ENCODE assay signal across 29 cellular contexts in genomic region chr4:109916003-109916399, GRCh38. TPM values are rescaled to one million over a fixed set of nuclear protein-coding genes. Genes with fewer than 3 reads are reported as not detected.
DNase-seq lines count a peak whose midpoint lies in the region; ATAC-seq and TF ChIP-seq lines count a peak whose summit lies in the region.
"Had no signal": no experiment of that assay in that cellular context is flagged by ENCODE, and none has a peak within 500 bp of the region (broad histone marks: within the 10 kb centered on the region; RNA-seq: fewer than 3 reads in every experiment).

No MANE protein-coding gene starts in this region.

- CTCF ChIA-PET in A673 (lab: Charles Lee), result interaction anchor here (0.6 kb wide), 1 partner anchor 252 kb away, joined by 7 read pairs; no protein-coding TSS in a partner anchor

- TF ChIP-seq POLR2A in Peyer's patch (IDR thresholded peaks at IDR 0.05) (no peak), testis (IDR thresholded peaks at IDR 0.05) (no peak)

- POLR2A ChIA-PET in A673 (lab: Charles Lee; ENCODE audit: low non-redundant PET), result interaction anchor here (0.7 kb wide), 1 partner anchor 1107 kb away, joined by 3 read pairs; no protein-coding TSS in a partner anchor

- H3K9me3 ChIP-seq in A673 (ENCODE audit: low read depth, low read length, poor library complexity, severe bottlenecking) (no peaks in the 10 kb centered on the region), Peyer's patch (no peaks in the 10 kb centered on the region), T-helper 17 cell (ENCODE audit: control insufficient read depth, low read length, poor library complexity, severe bottlenecking) (no peaks in the 10 kb centered on the region), testis (no peaks in the 10 kb centered on the region)
- H3K9me3 ChIP-seq: heart left ventricle, left lung, SJSA1 had no signal

- BruUV-seq in A673 (replicated peaks; lab: Mats Ljungman, UMichigan), result no TSS peak

- H3K27ac Mint-ChIP-seq in T-helper 17 cell, result no peak overlapping the region
- H3K27ac Mint-ChIP-seq: activated CD8-positive, alpha-beta T cell treated with anti-CD3 and anti-CD28 coated beads for 36 hours; CD14-positive monocyte; mesothelial cell of epicardium; stimulated activated memory B cell treated with anti-CD40 and anti-IgM and Interleukin-4, amounts not matched to agents 10 μg/mL and 1 μg/mL and 100 μg/mL, for 72 hours had no signal

- H3K23ac ChIP-seq in mesendoderm (ENCODE audit: low read length), result no peak overlapping the region

- H3K27ac ChIP-seq in A673 (ENCODE audit: low read depth, low read length, poor library complexity, severe bottlenecking) (peak overlapping the region; percentile 34), mesendoderm (ENCODE audit: low read depth, low read length) (no peak overlapping the region), Peyer's patch (no peak overlapping the region), testis (no peak overlapping the region)
- H3K27ac ChIP-seq: dorsolateral prefrontal cortex, heart left ventricle, left lung, PC-9, SJSA1, WERI-Rb-1 had no signal

- H3K36me3 ChIP-seq in A673 (ENCODE audit: insufficient read depth, low read length, poor library complexity, severe bottlenecking) (no peaks in the 10 kb centered on the region), mesendoderm (ENCODE audit: control insufficient read depth, insufficient read depth, low read length) (no peaks in the 10 kb centered on the region), Peyer's patch (no peaks in the 10 kb centered on the region), testis (ENCODE audit: low read depth, missing control alignments) (no peaks in the 10 kb centered on the region)
- H3K36me3 ChIP-seq: heart left ventricle, left lung, SJSA1, WERI-Rb-1 had no signal

- peaks cover 20% of the 10 kb centered on the region for H3K79me2 ChIP-seq in mesendoderm (ENCODE audit: control insufficient read depth, insufficient read depth, low read length)

- no peak overlapping the region for H2BK5ac ChIP-seq in mesendoderm (ENCODE audit: low read length)

- H2BK15ac ChIP-seq in mesendoderm (replicated peaks; ENCODE audit: low read depth), result peak overlapping the region; percentile 37

- H2AK5ac ChIP-seq in mesendoderm (ENCODE audit: low read length), result no peak overlapping the region

- peak; percentile 52 for ATAC-seq in GM19395 (IDR thresholded peaks at IDR 0.05; ENCODE audit: unreplicated experiment)
- no peak for ATAC-seq in T-helper 17 cell
- ATAC-seq: activated CD8-positive, alpha-beta T cell treated with anti-CD3 and anti-CD28 coated beads for 36 hours; stimulated activated memory B cell treated with anti-CD40 and anti-IgM and Interleukin-4, amounts not matched to agents 10 μg/mL and 1 μg/mL and 100 μg/mL, for 72 hours had no signal

- no peak overlapping the region for H4K5ac ChIP-seq in mesendoderm (ENCODE audit: low read length)

- H3K56ac ChIP-seq in mesendoderm (ENCODE audit: low read length), result peak overlapping the region; percentile 12

- peak overlapping the region; percentile 10 for H3K4me2 ChIP-seq in mesendoderm (ENCODE audit: low read length)
- H3K4me2 ChIP-seq: PC-9 had no signal

- DNase-seq in A673 (ENCODE audit: low spot score), result peak; percentile 8
- peak; percentile 15 for DNase-seq in LHCN-M2 (ENCODE audit: low read depth)
- no peak for DNase-seq in mesendoderm
- no peak for DNase-seq in Peyer's patch
- no peak for DNase-seq in T-helper 17 cell
- no peak for DNase-seq in testis
- no peak for DNase-seq in NCI-H748 (lab: John Stamatoyannopoulos, UW; ENCODE audit: unreplicated experiment)
- DNase-seq: activated CD8-positive, alpha-beta T cell treated with anti-CD3 and anti-CD28 coated beads for 36 hours; activated naive CD4-positive, alpha-beta T cell; activated T-cell treated with anti-CD3 and anti-CD28 coated beads for 4 hours; central memory CD4-positive, alpha-beta T cell; dorsolateral prefrontal cortex; EL; H7; heart left ventricle; Kasumi-1; left lung; NCI-H1092; NCI-H2029; NCI-H2227 treated with DMSO at 0.1 percent for 48 hours; PC-9; WERI-Rb-1 had no signal

- peaks cover 67% of the 10 kb centered on the region for H3K27me3 Mint-ChIP-seq in T-helper 17 cell

- peaks cover 38% of the 10 kb centered on the region for H3K4me1 ChIP-seq in A673 (ENCODE audit: insufficient read depth, low read length, poor library complexity, severe bottlenecking)
- peaks cover 17% of the 10 kb centered on the region for H3K4me1 ChIP-seq in mesendoderm (ENCODE audit: control insufficient read depth, low read depth, low read length)
- H3K4me1 ChIP-seq in Peyer's patch, result peaks cover 0 to 4% (median 0%) of the 10 kb centered on the region in 4 donors
- H3K4me1 ChIP-seq in testis, result no peaks in the 10 kb centered on the region
- H3K4me1 ChIP-seq: left lung had no signal

- H3K4me1 Mint-ChIP-seq in T-helper 17 cell, result peaks cover 2% of the 10 kb centered on the region

- intact Hi-C loops in A673 (cut with micrococcal nuclease; ENCODE audit: unreplicated experiment), result no loop called here
- intact Hi-C loops in testis (cut with DNase I; ENCODE audit: low total_unique reads), result no loop called here

- peaks cover 2% of the 10 kb centered on the region for H3K36me3 Mint-ChIP-seq in T-helper 17 cell (ENCODE audit: low read depth)
- H3K36me3 Mint-ChIP-seq: CD14-positive monocyte; mesothelial cell of epicardium; stimulated activated memory B cell treated with anti-CD40 and anti-IgM and Interleukin-4, amounts not matched to agents 10 μg/mL and 1 μg/mL and 100 μg/mL, for 72 hours had no signal

- TF ChIP-seq CTCF in A673 (conservative IDR thresholded peaks at IDR 0.05; ENCODE audit: low read depth, low read length), result no peak
- TF ChIP-seq CTCF in Peyer's patch (IDR thresholded peaks at IDR 0.05), result no peak
- no peak for TF ChIP-seq CTCF in testis (IDR thresholded peaks at IDR 0.05)

- H4K8ac ChIP-seq in mesendoderm (ENCODE audit: low read depth, low read length), result no peak overlapping the region

- peak overlapping the region; percentile 49 for H3K4me3 ChIP-seq in A673 (ENCODE audit: low read depth, low read length, poor library complexity, severe bottlenecking)
- no peak overlapping the region for H3K4me3 ChIP-seq in mesendoderm (ENCODE audit: low read length)
- no peak overlapping the region for H3K4me3 ChIP-seq in Peyer's patch
- no peak overlapping the region for H3K4me3 ChIP-seq in testis
- H3K4me3 ChIP-seq: dorsolateral prefrontal cortex, left lung, PC-9, SJSA1 had no signal

- H3K27me3 ChIP-seq in A673 (replicated peaks; ENCODE audit: insufficient read depth, low read depth, low read length, poor library complexity) (no peaks in the 10 kb centered on the region), mesendoderm (ENCODE audit: insufficient read depth, low read length, poor library complexity) (no peaks in the 10 kb centered on the region), Peyer's patch (no peaks in the 10 kb centered on the region), testis (no peaks in the 10 kb centered on the region)
- H3K27me3 ChIP-seq: dorsolateral prefrontal cortex, heart left ventricle, left lung, SJSA1 had no signal

- no peak overlapping the region for H3K4me3 Mint-ChIP-seq in T-helper 17 cell
- H3K4me3 Mint-ChIP-seq: activated CD8-positive, alpha-beta T cell treated with anti-CD3 and anti-CD28 coated beads for 36 hours; CD14-positive monocyte; mesothelial cell of epicardium; stimulated activated memory B cell treated with anti-CD40 and anti-IgM and Interleukin-4, amounts not matched to agents 10 μg/mL and 1 μg/mL and 100 μg/mL, for 72 hours had no signal

- H3K9ac ChIP-seq in mesendoderm (ENCODE audit: low read length), result peak overlapping the region; percentile 29

- H3K18ac ChIP-seq in mesendoderm (ENCODE audit: low read length), result peak overlapping the region; percentile 42

- peak overlapping the region; percentile 6 for H3K4ac ChIP-seq in mesendoderm (ENCODE audit: low read depth, low read length)

- no CpG with 5 or more reads among the region's 4 CpGs for whole genome bisulfite sequencing in mesendoderm (ENCODE audit: extremely low coverage, insufficient coverage, low lambda C conversion rate)
- WGBS in testis, 2 donors, result 55 to 65% methylated on average over 4 of the region's 4 CpGs

- H2BK120ac ChIP-seq in mesendoderm (ENCODE audit: low read depth, low read length), result no peak overlapping the region

- H3K79me1 ChIP-seq in mesendoderm (ENCODE audit: low read length), result peaks cover 14% of the 10 kb centered on the region

RNA-seq across cellular contexts. Expression of gene EGF, which starts 3.3 kb away (rescaled TPM):
- total RNA-seq in A673 (2021) (24.6 and 26.7 TPM in 2 replicates), LHCN-M2 (2014; rRNA removed) (0.86 and 2.6 TPM in 2 replicates), Peyer's patch (10 to 100 TPM in 1 of 4 donors, 1 to 10 TPM in 2, under 1 TPM in 1; 0.80 to 14.1 (median 5.2) TPM), T-helper 17 cell (10 to 100 TPM in 1 of 2 donors, under 1 TPM in 1; 0.30 to 11.8 TPM), testis (under 1 TPM; 0.79 to 0.87 TPM)
- polyA plus RNA-seq in LHCN-M2 (2012), result 0.97 TPM
- 3.9 TPM for polyA plus RNA-seq in mesendoderm (2013, experiment 1 of 2)
- 3.5 TPM for polyA plus RNA-seq in mesendoderm (2013, experiment 2 of 2)
- polyA plus RNA-seq in testis (ENCODE audit: insufficient read depth, low read depth, low replicate concordance), result 1.3 TPM
- total RNA-seq: activated CD8-positive, alpha-beta T cell treated with anti-CD3 and anti-CD28 coated beads for 36 hours; T-helper 2 cell treated with Interferon-gamma antibody and Interleukin-4, amounts not matched to agents 100 ng/mL and 5 ng/mL, for 36 hours had no signal
- polyA plus RNA-seq: neural cell had no signal

Comparison
In these comparisons a context has a peak if more than half of its experiments do, and no peak if none do; other contexts are left out.
1. DNase-seq: peak in A673 (single experiment) and LHCN-M2 (single experiment); none in mesendoderm (single experiment), Peyer's patch (0 of 3), T-helper 17 cell (0 of 3), testis (single experiment) and NCI-H748 (single experiment).